25 cellular contexts compared by ENCODE assay signal in genomic region chr22:38817196-38817595, GRCh38.
"Had no signal": no experiment of that assay in that cellular context is flagged by ENCODE, and none has a peak within 500 bp of the region (broad histone marks: within the 10 kb centered on the region; RNA-seq: fewer than 3 reads in every experiment).

No MANE protein-coding gene starts in this region.

- DNase-seq: stimulated activated CD4-positive, alpha-beta T cell treated with anti-CD3 and anti-CD28 coated beads, Interleukin-2, amount 100 ng/mL, for 48 hours; stimulated activated CD4-positive, alpha-beta T cell treated with anti-CD3 and anti-CD28 coated beads, Interleukin-4, amount 100 ng/mL, for 1 hour; stimulated activated CD4-positive, alpha-beta T cell treated with anti-CD3 and anti-CD28 coated beads, Interleukin-4, amount 100 ng/mL, for 24 hours; stimulated activated CD4-positive, alpha-beta T cell treated with anti-CD3 and anti-CD28 coated beads, Interleukin-4, amount 100 ng/mL, for 4 hours; stimulated activated CD8-positive, alpha-beta memory T cell treated with anti-CD3 and anti-CD28 coated beads, Interleukin-4, amount 100 ng/mL, for 48 hours; stimulated activated naive B cell treated with anti-CD40 and anti-IgM and Interleukin-4, amounts not matched to agents 10 μg/mL and 1 μg/mL and 100 μg/mL, for 72 hours; stimulated activated naive CD4-positive, alpha-beta T cell; stimulated activated naive CD4-positive, alpha-beta T cell treated with Interleukin-2 at 50 U/mL for 16 hours; stimulated activated naive CD8-positive, alpha-beta T cell treated with anti-CD3 and anti-CD28 coated beads, Interleukin-15, amount 100 ng/mL, for 72 hours; stimulated activated naive CD8-positive, alpha-beta T cell treated with anti-CD3 and anti-CD28 coated beads, Interleukin-15, Interleukin-2, amounts not matched to agents 100 U/mL and 50 U/mL, for 24 hours; stomach; substantia nigra; testis; thyroid gland; tibial artery; transverse colon; trophoblast cell; upper lobe of left lung; upper lobe of right lung; uterus had no signal

- H3K27ac ChIP-seq: stomach, suprapubic skin, testis, thoracic aorta, thyroid gland, tibial artery, tibial nerve, transverse colon, upper lobe of left lung, upper lobe of right lung, uterus, vagina had no signal

- H3K36me3 ChIP-seq: stomach, suprapubic skin, thoracic aorta, thyroid gland, transverse colon, upper lobe of left lung, upper lobe of right lung, uterus, vagina had no signal

- H3K4me3 ChIP-seq: stomach, suprapubic skin, testis, thoracic aorta, thyroid gland, tibial artery, tibial nerve, transverse colon, upper lobe of left lung, upper lobe of right lung, uterus, vagina had no signal

- H3K4me1 ChIP-seq: stomach, suprapubic skin, testis, thyroid gland, tibial artery, tibial nerve, transverse colon, upper lobe of left lung, upper lobe of right lung, uterus, vagina had no signal

- H3K27me3 ChIP-seq: testis, thyroid gland, tibial nerve, transverse colon, upper lobe of left lung, upper lobe of right lung, uterus, vagina had no signal

- H3K9me3 ChIP-seq: stomach, suprapubic skin, testis, thoracic aorta, thyroid gland, tibial artery, tibial nerve, transverse colon, upper lobe of left lung, upper lobe of right lung, uterus, vagina had no signal

- ATAC-seq: stimulated activated effector memory CD8-positive, alpha-beta T cell treated with anti-CD3 and anti-CD28 coated beads, Interleukin-12 subunit alpha, Interleukin-12 subunit beta, amount 100 ng/mL, for 72 hours; stimulated activated naive B cell treated with anti-CD40 and anti-IgM and Interleukin-4, amounts not matched to agents 10 μg/mL and 1 μg/mL and 100 μg/mL, for 72 hours; stimulated activated naive CD8-positive, alpha-beta T cell treated with anti-CD3 and anti-CD28 coated beads, Interleukin-15, amount 100 ng/mL, for 72 hours; stimulated activated naive CD8-positive, alpha-beta T cell treated with anti-CD3 and anti-CD28 coated beads, Interleukin-15, Interleukin-2, amounts not matched to agents 100 U/mL and 50 U/mL, for 24 hours; upper lobe of right lung had no signal
